16 cellular contexts compared by ENCODE assay signal in the genomic region with DNA sequence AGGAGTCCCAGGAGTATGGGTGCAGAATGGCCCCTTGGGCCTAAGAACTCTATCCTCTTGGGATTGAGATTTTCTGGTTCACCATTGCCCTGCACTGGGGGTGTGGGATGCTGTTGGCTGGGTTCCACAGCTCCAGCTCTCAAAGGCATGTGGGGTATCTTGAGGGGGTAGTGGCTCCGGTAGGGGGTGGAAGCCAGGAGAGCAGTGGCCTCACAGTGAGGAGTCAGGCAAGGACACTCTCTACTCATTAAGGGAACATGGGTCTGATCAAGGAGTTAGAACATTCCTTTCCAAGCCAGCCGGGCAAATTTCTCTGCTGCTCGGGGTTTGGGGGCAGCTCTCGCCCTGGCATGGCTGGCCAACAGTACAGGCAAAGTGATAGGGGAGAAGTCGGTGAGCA. TPM values are rescaled to one million over a fixed set of nuclear protein-coding genes. Genes with fewer than 3 reads are reported as not detected.
DNase-seq lines count a peak whose midpoint lies in the region; ATAC-seq and TF ChIP-seq lines count a peak whose summit lies in the region.
"Had no signal": no experiment of that assay in that cellular context is flagged by ENCODE, and none has a peak within 500 bp of the region (broad histone marks: within the 10 kb centered on the region; RNA-seq: fewer than 3 reads in every experiment).

No MANE protein-coding gene starts in this region.

- peaks cover 6% of the 10 kb centered on the region for H3K36me3 Mint-ChIP-seq in activated naive CD4-positive, alpha-beta T cell treated with anti-CD3 and anti-CD28 coated beads, Interleukin-2, amount 50 U/mL, for 24 hours
- peaks cover 42% of the 10 kb centered on the region for H3K36me3 Mint-ChIP-seq in activated B cell treated with CpG ODN at 0.5 μM for 24 hours (ENCODE audit: low read depth)
- peaks cover 14 to 45% of the 10 kb centered on the region in 2 donors for H3K36me3 Mint-ChIP-seq in stimulated activated naive B cell treated with anti-CD40 and anti-IgM and Interleukin-4, amounts not matched to agents 10 μg/mL and 1 μg/mL and 100 μg/mL, for 72 hours

- DNase-seq in activated naive CD4-positive, alpha-beta T cell (lab: John Stamatoyannopoulos, UW), result no peak
- DNase-seq in activated B cell treated with CpG ODN at 0.5 μM for 24 hours (no peak), heart right ventricle (no peak), left lung (no peak), NCI-H2081 treated with DMSO at 0.1 percent for 48 hours (lab: John Stamatoyannopoulos, UW) (no peak)
- DNase-seq in stimulated activated naive B cell treated with anti-CD40 and anti-IgM and Interleukin-4, amounts not matched to agents 10 μg/mL and 1 μg/mL and 100 μg/mL, for 72 hours, result no peak
- DNase-seq: activated CD4-positive, CD25-positive, alpha-beta regulatory T cell; activated effector memory CD4-positive, alpha-beta T cell treated with Interleukin-2 at 50 U/mL for 16 hours; mesendoderm; NCI-H1694; posterior cingulate gyrus; stimulated activated CD8-positive, alpha-beta memory T cell treated with anti-CD3 and anti-CD28 coated beads, Interleukin-4, amount 100 ng/mL, for 48 hours had no signal

- intact Hi-C loops in activated B cell treated with CpG ODN at 0.5 μM for 24 hours (cut with micrococcal nuclease) (no loop called here), heart right ventricle (cut with DNase I) (no loop called here), left lung (cut with DNase I) (no loop called here)

- peak overlapping the region in 8 of 10 donors; percentile 2 to 56 (median 13) for H3K27ac ChIP-seq in heart right ventricle
- no peak overlapping the region for H3K27ac ChIP-seq in left lung
- H3K27ac ChIP-seq: KMS-11, vagina had no signal

- ATAC-seq in activated B cell treated with CpG ODN at 0.5 μM for 24 hours (ENCODE audit: low read depth), result no peak
- peak in 6 of 8 donors; percentile 24 to 81 (median 40) for ATAC-seq in heart right ventricle
- no peak for ATAC-seq in stimulated activated naive B cell treated with anti-CD40 and anti-IgM and Interleukin-4, amounts not matched to agents 10 μg/mL and 1 μg/mL and 100 μg/mL, for 72 hours (replicated peaks)
- ATAC-seq in left lung, result no peak
- no peak for ATAC-seq in GM21737 (IDR thresholded peaks at IDR 0.05; ENCODE audit: unreplicated experiment)

- H3K27me3 Mint-ChIP-seq in activated naive CD4-positive, alpha-beta T cell treated with anti-CD3 and anti-CD28 coated beads, Interleukin-2, amount 50 U/mL, for 24 hours, result no peaks in the 10 kb centered on the region
- no peaks in the 10 kb centered on the region for H3K27me3 Mint-ChIP-seq in activated B cell treated with CpG ODN at 0.5 μM for 24 hours
- no peaks in the 10 kb centered on the region for H3K27me3 Mint-ChIP-seq in stimulated activated naive B cell treated with anti-CD40 and anti-IgM and Interleukin-4, amounts not matched to agents 10 μg/mL and 1 μg/mL and 100 μg/mL, for 72 hours

- H3K27ac Mint-ChIP-seq in activated naive CD4-positive, alpha-beta T cell treated with anti-CD3 and anti-CD28 coated beads, Interleukin-2, amount 50 U/mL, for 24 hours, result peak overlapping the region; percentile 97
- H3K27ac Mint-ChIP-seq in activated B cell treated with CpG ODN at 0.5 μM for 24 hours, result peak overlapping the region; percentile 32
- H3K27ac Mint-ChIP-seq in stimulated activated naive B cell treated with anti-CD40 and anti-IgM and Interleukin-4, amounts not matched to agents 10 μg/mL and 1 μg/mL and 100 μg/mL, for 72 hours, result peak overlapping the region; percentile 93

- peak overlapping the region; percentile 26 for H3K4me3 Mint-ChIP-seq in activated naive CD4-positive, alpha-beta T cell treated with anti-CD3 and anti-CD28 coated beads, Interleukin-2, amount 50 U/mL, for 24 hours
- no peak overlapping the region for H3K4me3 Mint-ChIP-seq in activated B cell treated with CpG ODN at 0.5 μM for 24 hours
- H3K4me3 Mint-ChIP-seq in stimulated activated naive B cell treated with anti-CD40 and anti-IgM and Interleukin-4, amounts not matched to agents 10 μg/mL and 1 μg/mL and 100 μg/mL, for 72 hours, result peak overlapping the region in 1 of 2 donors; percentile 39

- H3K9me3 Mint-ChIP-seq in activated naive CD4-positive, alpha-beta T cell treated with anti-CD3 and anti-CD28 coated beads, Interleukin-2, amount 50 U/mL, for 24 hours, result no peaks in the 10 kb centered on the region
- H3K9me3 Mint-ChIP-seq in activated B cell treated with CpG ODN at 0.5 μM for 24 hours, result no peaks in the 10 kb centered on the region
- H3K9me3 Mint-ChIP-seq in stimulated activated naive B cell treated with anti-CD40 and anti-IgM and Interleukin-4, amounts not matched to agents 10 μg/mL and 1 μg/mL and 100 μg/mL, for 72 hours, result no peaks in the 10 kb centered on the region

- 42 to 47% methylated on average over 5 of the region's 5 CpGs for WGBS in heart right ventricle, 2 donors

- no peak overlapping the region for H3K4me3 ChIP-seq in heart right ventricle
- H3K4me3 ChIP-seq in left lung, result no peak overlapping the region
- H3K4me3 ChIP-seq: vagina had no signal

- H3K9me3 ChIP-seq in heart right ventricle (no peaks in the 10 kb centered on the region), left lung (no peaks in the 10 kb centered on the region)
- H3K9me3 ChIP-seq: vagina had no signal

- H3K36me3 ChIP-seq in heart right ventricle (peaks cover 0 to 36% (median 19%) of the 10 kb centered on the region in 9 donors), left lung (peaks cover 0 to 31% of the 10 kb centered on the region in 2 donors)

- H3K27me3 ChIP-seq in heart right ventricle (no peaks in the 10 kb centered on the region), left lung (no peaks in the 10 kb centered on the region)
- H3K27me3 ChIP-seq: vagina had no signal

- H3K4me1 ChIP-seq in heart right ventricle (peaks cover 24 to 72% (median 53%) of the 10 kb centered on the region in 9 donors), left lung (peaks cover 8 to 48% of the 10 kb centered on the region in 2 donors)

- TF ChIP-seq CTCF in activated B cell treated with CpG ODN at 0.5 μM for 24 hours (IDR thresholded peaks at IDR 0.05) (no peak), heart right ventricle (IDR thresholded peaks at IDR 0.05) (no peak), left lung (IDR thresholded peaks at IDR 0.05) (no peak)

- H3K4me1 Mint-ChIP-seq in activated naive CD4-positive, alpha-beta T cell treated with anti-CD3 and anti-CD28 coated beads, Interleukin-2, amount 50 U/mL, for 24 hours, result peaks cover 54% of the 10 kb centered on the region
- peaks cover 79% of the 10 kb centered on the region for H3K4me1 Mint-ChIP-seq in activated B cell treated with CpG ODN at 0.5 μM for 24 hours
- H3K4me1 Mint-ChIP-seq in stimulated activated naive B cell treated with anti-CD40 and anti-IgM and Interleukin-4, amounts not matched to agents 10 μg/mL and 1 μg/mL and 100 μg/mL, for 72 hours, result peaks cover 48 to 81% of the 10 kb centered on the region in 2 donors

- CTCF ChIA-PET in activated B cell treated with CpG ODN at 0.5 μM for 24 hours (lab: Charles Lee), result no interaction called here

- POLR2A ChIA-PET in activated B cell treated with CpG ODN at 0.5 μM for 24 hours (lab: Charles Lee), result no interaction called here

RNA-seq across cellular contexts. Expression of gene LARP1, which starts 33.0 kb away (rescaled TPM):
- total RNA-seq in activated B cell treated with CpG ODN at 0.5 μM for 24 hours (205 and 231 TPM in 2 replicates), heart right ventricle (100 to 1,000 TPM; 138 to 197 (median 170) TPM), left lung (100 to 1,000 TPM; 126 to 172 TPM)
- polyA plus RNA-seq in heart right ventricle, result 10 to 100 TPM; 26.4 to 30.4 TPM

Comparison
In these comparisons a context has a peak if more than half of its experiments do, and no peak if none do; other contexts are left out.
1. H3K27ac Mint-ChIP-seq: peak in every context shown above with its lines; median percentile 97 in activated naive CD4-positive, alpha-beta T cell treated with anti-CD3 and anti-CD28 coated beads, Interleukin-2, amount 50 U/mL, for 24 hours; 93 in stimulated activated naive B cell treated with anti-CD40 and anti-IgM and Interleukin-4, amounts not matched to agents 10 μg/mL and 1 μg/mL and 100 μg/mL, for 72 hours; 32 in activated B cell treated with CpG ODN at 0.5 μM for 24 hours.
2. ATAC-seq: peak in heart right ventricle (6 of 8); none in activated B cell treated with CpG ODN at 0.5 μM for 24 hours (single experiment), stimulated activated naive B cell treated with anti-CD40 and anti-IgM and Interleukin-4, amounts not matched to agents 10 μg/mL and 1 μg/mL and 100 μg/mL, for 72 hours (0 of 2), left lung (single experiment) and GM21737 (single experiment).
3. H3K27ac ChIP-seq: peak in heart right ventricle (8 of 10); none in left lung (0 of 2).